Comparison of ENCODE assay signal across 1 cellular context in genomic region chr9:78654324-78654723, GRCh38.
TF ChIP-seq lines count a peak whose summit lies in the region.

No MANE protein-coding gene starts in this region.

TF ChIP-seq in HCT116, 20 proteins besides CTCF, POLR2A, EP300 and RAD21 (continued from another document):
- TF ChIP-seq YY1 (IDR thresholded peaks at IDR 0.05; ENCODE audit: extremely low read depth, insufficient replicate concordance, low read depth, low read length): no peak
- TF ChIP-seq CEBPB (IDR thresholded peaks at IDR 0.05; ENCODE audit: low read depth): no peak
